In the genomic region with DNA sequence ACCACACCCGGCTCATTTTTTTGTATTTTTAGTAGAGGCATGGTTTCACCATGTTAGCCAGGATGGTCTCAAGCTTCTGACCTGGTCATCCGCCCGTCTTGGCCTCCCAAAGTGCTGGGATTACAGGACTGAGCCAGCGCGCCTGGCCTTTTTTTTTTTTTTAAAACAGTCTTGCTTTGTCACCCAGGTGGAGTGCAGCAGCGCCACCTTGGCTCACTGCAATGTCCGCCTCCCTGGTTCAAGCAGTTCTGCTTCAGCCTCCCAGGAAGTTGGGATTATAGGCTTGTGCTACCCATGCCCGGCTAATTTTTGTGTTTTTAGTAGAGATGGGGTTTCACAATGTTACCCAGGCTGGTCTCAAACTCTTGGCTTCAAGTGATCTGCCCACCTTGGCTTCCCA, we compare ENCODE assay signal across 26 cellular contexts. TPM values are rescaled to one million over a fixed set of nuclear protein-coding genes. Genes with fewer than 3 reads are reported as not detected.
DNase-seq lines count a peak whose midpoint lies in the region; ATAC-seq, FAIRE-seq and TF ChIP-seq lines count a peak whose summit lies in the region.
"Had no signal": no experiment of that assay in that cellular context is flagged by ENCODE, and none has a peak within 500 bp of the region (broad histone marks: within the 10 kb centered on the region; RNA-seq: fewer than 3 reads in every experiment).

No MANE protein-coding gene starts in this region.

- ATAC-seq in GM23338 (peak; percentile 42; the same call in 2 of the 3 replicates), left lobe of liver (no peak), heart right ventricle (no peak)
- ATAC-seq: A549, HCT116 had no signal

- H2AK5ac ChIP-seq in H1 (ENCODE audit: low read depth, low read length), result no peak overlapping the region

- H3K36me3 Mint-ChIP-seq in GM23338 (ENCODE audit: low read depth), result peaks cover 47% of the 10 kb centered on the region

- H3F3A ChIP-seq in GM23338 (replicated peaks; ENCODE audit: low read depth), result no peaks in the 10 kb centered on the region

- no peak overlapping the region for H2BK120ac ChIP-seq in H1 (replicated peaks; ENCODE audit: low read depth, low read length)

- intact Hi-C loops in heart right ventricle (cut with DNase I), result no loop called here

- H3K9ac ChIP-seq in H1 (replicated peaks in 1 of 4; ENCODE audit: extremely low read depth in 1 of 4, low read depth in 3 of 4, low read length in 3 of 4), result no peak overlapping the region
- H3K9ac ChIP-seq: BLaER1 treated with 17β-estradiol and CSF1 and Interleukin-3, amounts not matched to agents 10 nM and 100 nM had no signal

- H2BK12ac ChIP-seq in H1 (ENCODE audit: low read depth, low read length), result no peak overlapping the region

- H3K14ac ChIP-seq in H1 (ENCODE audit: insufficient read length), result no peak overlapping the region

- H4K5ac ChIP-seq in H1 (ENCODE audit: insufficient read length, low read depth, low read length), result no peak overlapping the region

- no peaks in the 10 kb centered on the region for H3K4me1 ChIP-seq in GM23338 (ENCODE audit: insufficient read depth)
- no peaks in the 10 kb centered on the region for H3K4me1 ChIP-seq in H1 (replicated peaks in 1 of 4; ENCODE audit: control insufficient read depth in 3 of 4, insufficient read depth in 4 of 4, low read length in 3 of 4)
- H3K4me1 ChIP-seq in heart right ventricle, result peaks cover 0 to 8% (median 2%) of the 10 kb centered on the region in 9 donors
- H3K4me1 ChIP-seq: BE2C had no signal

- H3K9me3 Mint-ChIP-seq in GM23338, result no peaks in the 10 kb centered on the region
- H3K9me3 Mint-ChIP-seq: CD14-positive monocyte; CD4-positive, alpha-beta T cell; CD8-positive, alpha-beta memory T cell had no signal

- no peak overlapping the region for H3K18ac ChIP-seq in H1 (ENCODE audit: extremely low read depth, low read length)

- no peak overlapping the region for H3K4ac ChIP-seq in H1 (replicated peaks; ENCODE audit: insufficient read length, low read depth, low read length)

- H3K79me2 ChIP-seq in GM23338 (replicated peaks; ENCODE audit: insufficient read depth) (peaks cover 46% of the 10 kb centered on the region), H1 (ENCODE audit: control insufficient read depth in 1 of 2, insufficient read depth in 2 of 2, low read length in 2 of 2) (peaks cover 0 to 29% of the 10 kb centered on the region in 2 experiments; a peak in 2 of 4 replicates)

- peaks cover 5% of the 10 kb centered on the region; the same call in 1 of the 2 replicates for H3K36me3 ChIP-seq in GM23338 (ENCODE audit: insufficient read depth)
- H3K36me3 ChIP-seq in H1 (ENCODE audit: control insufficient read depth in 2 of 4, insufficient read depth in 4 of 4, low read length in 3 of 4), result peaks cover 2 to 20% (median 9%) of the 10 kb centered on the region in 4 experiments; a peak in 6 of 8 replicates
- peaks cover 0 to 90% (median 3%) of the 10 kb centered on the region in 9 donors for H3K36me3 ChIP-seq in heart right ventricle

- FAIRE-seq in H1 (lab: Jason Lieb, UNC), result no peak
- FAIRE-seq: GM12892, GM19239 had no signal

- peak; percentile 8 to 9; a peak in 1 of 4 replicates for TF ChIP-seq RAD21 in H1 (IDR thresholded peaks at IDR 0.05 in 1 of 2, conservative IDR thresholded peaks at IDR 0.05 in 1 of 2; ENCODE audit: low read depth in 2 of 2, low read length in 2 of 2)

- no peaks in the 10 kb centered on the region for H3K79me1 ChIP-seq in H1 (ENCODE audit: low read depth, low read length)

- H3K27me3 Mint-ChIP-seq in GM23338 (ENCODE audit: insufficient read depth, low read depth, poor library complexity), result no peaks in the 10 kb centered on the region
- H3K27me3 Mint-ChIP-seq: CD4-positive, alpha-beta T cell; CD8-positive, alpha-beta memory T cell had no signal

- no peaks in the 10 kb centered on the region; the same call in 2 of the 3 replicates for H3K4me1 Mint-ChIP-seq in GM23338
- H3K4me1 Mint-ChIP-seq: CD14-positive monocyte had no signal

- H2BK20ac ChIP-seq in H1 (ENCODE audit: low read length), result no peak overlapping the region

- H2BK5ac ChIP-seq in H1 (ENCODE audit: low read depth, low read length), result no peak overlapping the region

- H3K9me2 ChIP-seq in GM23338 (ENCODE audit: insufficient read depth), result no peaks in the 10 kb centered on the region

- CTCF ChIA-PET in H1 (lab: Charles Lee; ENCODE audit: partially characterized antibody), result no interaction called here

- H4K8ac ChIP-seq in H1 (ENCODE audit: extremely low read depth, insufficient read depth, low read length), result no peak overlapping the region

- H3K9me3 ChIP-seq in H1 (ENCODE audit: insufficient read depth in 2 of 2, low read depth in 1 of 2, low read length in 1 of 2), result no peaks in the 10 kb centered on the region
- H3K9me3 ChIP-seq in heart right ventricle, result no peaks in the 10 kb centered on the region
- H3K9me3 ChIP-seq: A549; BE2C; BLaER1 treated with 17β-estradiol and CSF1 and Interleukin-3, amounts not matched to agents 10 nM and 100 nM had no signal

- no peak overlapping the region for H3K56ac ChIP-seq in H1 (replicated peaks; ENCODE audit: insufficient read length, low read depth, low read length)

- no peaks in the 10 kb centered on the region for H3K23me2 ChIP-seq in H1 (ENCODE audit: low read depth, low read length)

- H3K4me3 ChIP-seq in GM23338 (no peak overlapping the region), H1 (ENCODE audit: extremely low read depth in 1 of 4, insufficient read depth in 2 of 4, low read depth in 3 of 4, low read length in 4 of 4) (no peak overlapping the region), heart right ventricle (no peak overlapping the region)
- H3K4me3 ChIP-seq: A549; BLaER1 treated with 17β-estradiol and CSF1 and Interleukin-3, amounts not matched to agents 10 nM and 100 nM had no signal

- peak; percentile 19 to 36; a peak in 3 of 4 replicates for TF ChIP-seq CTCF in GM23338 (conservative IDR thresholded peaks at IDR 0.05; ENCODE audit: low read depth in 2 of 2)
- peak in 1 of 3 experiments; percentile 28; a peak in 1 of 4 replicates for TF ChIP-seq CTCF in H1 (IDR thresholded peaks at IDR 0.05; ENCODE audit: control extremely low read depth in 1 of 3, insufficient read depth in 1 of 3, low read depth in 1 of 3, low read length in 3 of 3)
- TF ChIP-seq CTCF in heart right ventricle (IDR thresholded peaks at IDR 0.05), result no peak

- 88% methylated on average over 6 of the region's 8 CpGs; no CpG with 5 or more reads in 1 of the 2 experiments for WGBS in H1 (ENCODE audit: extremely low coverage in 1 of 2, insufficient coverage in 1 of 2, insufficient read length in 1 of 2, insufficient replicate concordance in 2 of 2, low coverage in 1 of 2, low lambda C conversion rate in 2 of 2, missing lambda C conversion rate in 1 of 2), 2 experiments
- 98 to 99% methylated on average over 8 of the region's 8 CpGs for WGBS in heart right ventricle, 2 donors

- no peak overlapping the region for H4K91ac ChIP-seq in H1 (replicated peaks; ENCODE audit: insufficient read length, low read length)

- TF ChIP-seq POLR2A in H1 (IDR thresholded peaks at IDR 0.05; ENCODE audit: control extremely low read depth in 1 of 2, low read depth in 2 of 2, low read length in 2 of 2), result no peak

- POLR2A ChIA-PET in H1 (lab: Charles Lee; ENCODE audit: partially characterized antibody), result interaction anchor here (0.9 kb wide), 1 partner anchor 8 kb away, joined by 3 read pairs; no protein-coding TSS in a partner anchor

- TF ChIP-seq EP300 in H1 (IDR thresholded peaks at IDR 0.05; ENCODE audit: borderline replicate concordance in 1 of 2, low read depth in 2 of 2, low read length in 2 of 2), result no peak

- H2BK15ac ChIP-seq in H1 (ENCODE audit: low read length), result no peak overlapping the region

- no peak overlapping the region for H3K4me2 ChIP-seq in GM23338
- no peak overlapping the region for H3K4me2 ChIP-seq in H1 (ENCODE audit: insufficient read depth in 1 of 2, low read depth in 2 of 2, low read length in 2 of 2)
- H3K4me2 ChIP-seq: A549; BLaER1 treated with 17β-estradiol and CSF1 and Interleukin-3, amounts not matched to agents 10 nM and 100 nM had no signal

- H2AFZ ChIP-seq in GM23338 (no peak overlapping the region), H1 (ENCODE audit: low read length) (no peak overlapping the region)

- H3K27me3 ChIP-seq in GM23338 (ENCODE audit: insufficient read depth), result no peaks in the 10 kb centered on the region
- no peaks in the 10 kb centered on the region for H3K27me3 ChIP-seq in H1 (replicated peaks in 1 of 4; ENCODE audit: control insufficient read depth in 3 of 4, extremely low read depth in 1 of 4, insufficient read depth in 3 of 4, low read length in 3 of 4)
- H3K27me3 ChIP-seq in heart right ventricle, result no peaks in the 10 kb centered on the region
- H3K27me3 ChIP-seq: BE2C; BLaER1 treated with 17β-estradiol and CSF1 and Interleukin-3, amounts not matched to agents 10 nM and 100 nM had no signal

- H3K23ac ChIP-seq in H1 (ENCODE audit: insufficient read length), result no peak overlapping the region

- no peak overlapping the region for H3K4me3 Mint-ChIP-seq in GM23338
- H3K4me3 Mint-ChIP-seq: CD14-positive monocyte; CD4-positive, alpha-beta T cell; CD8-positive, alpha-beta memory T cell had no signal

- no peak overlapping the region for H3K27ac Mint-ChIP-seq in GM23338
- H3K27ac Mint-ChIP-seq: CD14-positive monocyte; CD4-positive, alpha-beta T cell; CD8-positive, alpha-beta memory T cell had no signal

- H4K20me1 ChIP-seq in GM23338 (replicated peaks; ENCODE audit: insufficient read depth) (no peaks in the 10 kb centered on the region), H1 (replicated peaks in 1 of 2; ENCODE audit: control insufficient read depth in 1 of 2, insufficient read depth in 2 of 2, low read length in 2 of 2) (peaks cover 0 to 2% of the 10 kb centered on the region in 2 experiments)

- H3K27ac ChIP-seq in GM23338 (ENCODE audit: low read depth) (no peak overlapping the region), H1 (ENCODE audit: low read depth, low read length) (no peak overlapping the region), heart right ventricle (no peak overlapping the region)
- H3K27ac ChIP-seq: A549; BLaER1 treated with 17β-estradiol and CSF1 and Interleukin-3, amounts not matched to agents 10 nM and 100 nM had no signal

- DNase-seq in ELF-1 (ENCODE audit: low read depth, low spot score), result peak; percentile 46
- no peak for DNase-seq in GM23338 (ENCODE audit: low spot score)
- no peak for DNase-seq in H1 (ENCODE audit: low read depth in 1 of 2, low spot score in 2 of 2)
- peak; percentile 58 for DNase-seq in islet precursor cell
- DNase-seq in cerebellum (ENCODE audit: low spot score), result no peak
- DNase-seq in left lobe of liver (ENCODE audit: low spot score), result no peak
- DNase-seq in heart right ventricle, result no peak
- DNase-seq: 8988T; ACHN; AML-193; BE2C; Calu3; CD4-positive, alpha-beta T cell; CD8-positive, alpha-beta memory T cell; COR-L47; DMS79; EL; GF-D8; GOT3; H7 had no signal

RNA-seq across cellular contexts. Expression of gene ZFX, which starts 28.9 kb away (rescaled TPM):
- 15.4 and 15.9 TPM in 2 replicates for total RNA-seq in GM23338 (2014; rRNA removed; shearing (Covaris generic))
- polyA plus RNA-seq in GM23338 (2016; fragmentation: Nextera tagmentation; extraction: Ambion mirVana) (8.3 and 11.0 TPM in 2 replicates), H1 (2011; rRNA removed) (2.8 and 7.1 TPM in 2 replicates), heart right ventricle (1 to 10 TPM; 3.2 to 9.9 TPM)
- total RNA-seq in H1 (2021; fragmentation: NEBNext Ultra II Directional; extraction: Animal tissue kit (Norgen Biotek cat#: 25700)), result 22.0 and 24.3 TPM in 2 replicates
- polyA plus RNA-seq in H1 (2011; cell fraction: cytosol; rRNA removed), result 5.8 TPM
- 4.5 TPM for polyA plus RNA-seq in H1 (2011; cell fraction: nucleus; rRNA removed)
- 6.1 to 9.5 TPM (median 7.2 TPM) in 4 replicates for polyA plus RNA-seq in H1 (2012, experiment 1 of 2)
- polyA plus RNA-seq in H1 (2012, experiment 2 of 2), result 0.25 TPM
- polyA plus RNA-seq in H1 (2013, experiment 1 of 2), result 6.1 TPM
- 7.1 TPM for polyA plus RNA-seq in H1 (2013, experiment 2 of 2)
- 36.4 and 47.0 TPM in 2 replicates for polyA minus RNA-seq in H1 (2011; rRNA and poly(A)+ RNA removed)
- 15.5 TPM for polyA minus RNA-seq in H1 (2011; cell fraction: cytosol; rRNA and poly(A)+ RNA removed)
- 24.1 TPM for polyA minus RNA-seq in H1 (2011; cell fraction: nucleus; rRNA and poly(A)+ RNA removed)
- total RNA-seq in cerebellum (68.5 TPM), left lobe of liver (12.5 TPM), heart right ventricle (10 to 100 TPM; 32.0 to 57.6 (median 38.3) TPM)

Comparison
In these comparisons a context has a peak if more than half of its experiments do, and no peak if none do; other contexts are left out.
1. DNase-seq: peak in ELF-1 (single experiment) and islet precursor cell (single experiment); none in GM23338 (single experiment), H1 (0 of 2), cerebellum (single experiment), left lobe of liver (single experiment) and heart right ventricle (0 of 2).
2. CTCF ChIP-seq: peak in GM23338 (2 of 2); none in heart right ventricle (0 of 9).